Comparison of ENCODE assay signal across 18 cellular contexts in genomic region chr7:154882931-154883474, GRCh38.
DNase-seq lines count a peak whose midpoint lies in the region; ATAC-seq, FAIRE-seq and TF ChIP-seq lines count a peak whose summit lies in the region.
"Had no signal": no experiment of that assay in that cellular context is flagged by ENCODE, and none has a peak within 500 bp of the region (broad histone marks: within the 10 kb centered on the region; RNA-seq: fewer than 3 reads in every experiment).

No MANE protein-coding gene starts in this region.

- H3K18ac ChIP-seq in neuronal stem cell (ENCODE audit: low read length), result no peak overlapping the region

- ATAC-seq in K562, result no peak
- ATAC-seq in HG03469 (IDR thresholded peaks at IDR 0.05; ENCODE audit: unreplicated experiment), result no peak

- H3K36me3 ChIP-seq in K562 (ENCODE audit: control insufficient read depth, insufficient read depth, low read length) (no peaks in the 10 kb centered on the region), neuronal stem cell (replicated peaks in 1 of 2; ENCODE audit: control insufficient read depth in 2 of 2, insufficient read depth in 2 of 2, low read length in 2 of 2) (no peaks in the 10 kb centered on the region), breast epithelium (no peaks in the 10 kb centered on the region)
- H3K36me3 ChIP-seq: BE2C had no signal

- peak overlapping the region; percentile 70 for H3K23ac ChIP-seq in neuronal stem cell (ENCODE audit: low read depth, low read length, poor library complexity)

- TF ChIP-seq POLR2A in K562 (conservative IDR thresholded peaks at IDR 0.05) (no peak), breast epithelium (IDR thresholded peaks at IDR 0.05) (no peak)

- TF ChIP-seq CTCF in K562 (IDR thresholded peaks at IDR 0.05 in 2 of 3, conservative IDR thresholded peaks at IDR 0.05 in 1 of 3; ENCODE audit: insufficient read depth in 2 of 3, low read depth in 1 of 3, low read length in 3 of 3), result no peak
- TF ChIP-seq CTCF in breast epithelium (IDR thresholded peaks at IDR 0.05), result no peak

- H4K8ac ChIP-seq in neuronal stem cell (ENCODE audit: low read depth, low read length), result no peak overlapping the region

- H3K4me2 ChIP-seq in K562 (ENCODE audit: insufficient read depth, low read length) (no peak overlapping the region), neuronal stem cell (ENCODE audit: insufficient read depth, low read length, poor library complexity, severe bottlenecking) (no peak overlapping the region)
- H3K4me2 ChIP-seq: KMS-11 had no signal

- H3K79me2 ChIP-seq in K562 (ENCODE audit: control insufficient read depth, insufficient read depth, low read length), result no peaks in the 10 kb centered on the region

- TF ChIP-seq RAD21 in K562 (CRISPR knock-in tag; conservative IDR thresholded peaks at IDR 0.05 in 1 of 2, IDR thresholded peaks at IDR 0.05 in 1 of 2), result no peak

- H4K91ac ChIP-seq in neuronal stem cell (ENCODE audit: low read depth, low read length, poor library complexity), result no peak overlapping the region

- H2BK12ac ChIP-seq in neuronal stem cell (ENCODE audit: low read length), result no peak overlapping the region

- H3K9me3 ChIP-seq in K562 (replicated peaks; ENCODE audit: control insufficient read depth, insufficient read depth, low read depth, low read length), result peaks cover 15% of the 10 kb centered on the region
- H3K9me3 ChIP-seq in neuronal stem cell (replicated peaks in 1 of 2; ENCODE audit: control insufficient read depth in 2 of 2, insufficient read depth in 1 of 2, low read depth in 1 of 2, low read length in 2 of 2), result peaks cover 0 to 15% of the 10 kb centered on the region in 2 donors
- H3K9me3 ChIP-seq in breast epithelium, result no peaks in the 10 kb centered on the region
- H3K9me3 ChIP-seq: BE2C had no signal

- no peak overlapping the region for H2BK15ac ChIP-seq in neuronal stem cell (ENCODE audit: low read length)

- H2AK5ac ChIP-seq in neuronal stem cell (ENCODE audit: low read depth, low read length), result no peak overlapping the region

- BruUV-seq in K562 (replicated peaks; lab: Mats Ljungman, UMichigan), result no TSS peak

- H3K14ac ChIP-seq in neuronal stem cell (ENCODE audit: low read length), result no peak overlapping the region

- no peak overlapping the region for H2BK120ac ChIP-seq in neuronal stem cell (ENCODE audit: low read depth, low read length)

- CTCF ChIA-PET in K562 (lab: Yijun Ruan, JAX; ENCODE audit: low intra/inter-chr PET ratio), result no interaction called here

- H4K20me1 ChIP-seq in K562 (replicated peaks; ENCODE audit: control insufficient read depth, insufficient read depth, low read length), result no peaks in the 10 kb centered on the region

- H3K27me3 ChIP-seq in K562 (ENCODE audit: control insufficient read depth in 2 of 2, insufficient read depth in 2 of 2, low read length in 2 of 2) (peaks cover 29 to 80% of the 10 kb centered on the region in 2 experiments), neuronal stem cell (ENCODE audit: control insufficient read depth in 3 of 3, insufficient read depth in 3 of 3, low read depth in 1 of 3, low read length in 3 of 3) (peaks cover 0 to 5% (median 5%) of the 10 kb centered on the region in 3 experiments), breast epithelium (peaks cover 0 to 11% of the 10 kb centered on the region in 2 donors)
- H3K27me3 ChIP-seq: BE2C had no signal

- H2AFZ ChIP-seq in K562 (ENCODE audit: low read depth, low read length), result no peak overlapping the region
- H2AFZ ChIP-seq in neuronal stem cell (ENCODE audit: low read length), result no peak overlapping the region

- no peak overlapping the region for H3K9ac ChIP-seq in K562 (ENCODE audit: insufficient read depth in 1 of 2, low read depth in 2 of 2, low read length in 2 of 2)
- peak overlapping the region; percentile 34 for H3K9ac ChIP-seq in neuronal stem cell (ENCODE audit: low read depth, low read length, poor library complexity)
- H3K9ac ChIP-seq: KMS-11 had no signal

- DNase-seq in HTR-8/SVneo (ENCODE audit: insufficient read length, low spot score), result no peak
- no peak for DNase-seq in K562 (ENCODE audit: extremely low read depth in 1 of 4, low spot score in 3 of 4)
- no peak for DNase-seq in neuronal stem cell (ENCODE audit: low spot score)
- no peak for DNase-seq in breast epithelium (ENCODE audit: low spot score in 2 of 2)
- no peak for DNase-seq in foreskin melanocyte
- DNase-seq: ACHN; BE2C; C1 segment of cervical spinal cord; Caco-2; CD4-positive, alpha-beta T cell; GOT3; H9 had no signal

- no peak overlapping the region for H3K27ac ChIP-seq in K562 (ENCODE audit: extremely low read depth, low read depth, low read length)
- no peak overlapping the region for H3K27ac ChIP-seq in neuronal stem cell (replicated peaks; ENCODE audit: low read length)
- H3K27ac ChIP-seq in breast epithelium, result no peak overlapping the region
- H3K27ac ChIP-seq: HL-60, KMS-11 had no signal

- no peak overlapping the region for H3K4ac ChIP-seq in neuronal stem cell (ENCODE audit: low read length)

- H2BK5ac ChIP-seq in neuronal stem cell (ENCODE audit: low read length), result no peak overlapping the region

- no peaks in the 10 kb centered on the region for H3K9me1 ChIP-seq in K562 (ENCODE audit: control insufficient read depth, insufficient read depth, low read length)

- no peak for TF ChIP-seq EP300 in K562 (IDR thresholded peaks at IDR 0.05; ENCODE audit: low read length)

- WGBS in K562 (ENCODE audit: insufficient coverage, low coverage, missing lambda C conversion rate), result 10% methylated on average over 8 of the region's 8 CpGs
- WGBS in neuronal stem cell (ENCODE audit: extremely low coverage in 2 of 2, insufficient read length in 2 of 2, insufficient replicate concordance in 1 of 2), 2 donors, result no CpG with 5 or more reads among the region's 8 CpGs

- POLR2A ChIA-PET in K562 (lab: Yijun Ruan, JAX), result no interaction called here

- H3K79me1 ChIP-seq in neuronal stem cell (ENCODE audit: low read depth, low read length), result no peaks in the 10 kb centered on the region

- intact Hi-C loops in K562 (cut with micrococcal nuclease) (no loop called here), breast epithelium (cut with DNase I; ENCODE audit: low total_unique reads) (no loop called here)

- in situ Hi-C loops in K562 (cut with MboI), result no loop called here

- FAIRE-seq in HTR-8/SVneo (lab: Jason Lieb, UNC) (peak; percentile 95), K562 (lab: Jason Lieb, UNC) (no peak)
- FAIRE-seq: A204.1, D721Med, G401.6 had no signal

- H3K4me1 ChIP-seq in K562 (replicated peaks in 1 of 2; ENCODE audit: control insufficient read depth in 2 of 2, insufficient read depth in 2 of 2, low read length in 2 of 2), result peaks cover 0 to 2% of the 10 kb centered on the region in 2 experiments; a peak in 1 of 5 replicates
- H3K4me1 ChIP-seq in neuronal stem cell (ENCODE audit: control insufficient read depth in 2 of 2, insufficient read depth in 1 of 2, low read depth in 1 of 2, low read length in 2 of 2), result no peaks in the 10 kb centered on the region
- no peaks in the 10 kb centered on the region for H3K4me1 ChIP-seq in breast epithelium
- H3K4me1 ChIP-seq: BE2C, Caco-2 had no signal

- H3K4me3 ChIP-seq in K562 (no peak overlapping the region), neuronal stem cell (ENCODE audit: low read length in 2 of 2) (peak overlapping the region in 1 of 2 donors; percentile 65), breast epithelium (no peak overlapping the region)

TF ChIP-seq in K562, 482 proteins besides CTCF, POLR2A, EP300 and RAD21:
- peak; percentile 8 for TF ChIP-seq PHF20 (IDR thresholded peaks at IDR 0.05; ENCODE audit: partially characterized antibody)
- TF ChIP-seq OTX1 (CRISPR knock-in tag; IDR thresholded peaks at IDR 0.05), result peak; percentile 56; the same call in 1 of the 2 replicates
- TF ChIP-seq POLR2B (IDR thresholded peaks at IDR 0.05; ENCODE audit: low read depth, partially characterized antibody), result no peak
- no peak for TF ChIP-seq HINFP (tag; conservative IDR thresholded peaks at IDR 0.05; ENCODE audit: low read depth)
- TF ChIP-seq FOXJ3 (CRISPR knock-in tag; IDR thresholded peaks at IDR 0.05), result no peak
- TF ChIP-seq DLX4 (CRISPR knock-in tag; IDR thresholded peaks at IDR 0.05), result no peak
- TF ChIP-seq TBL1XR1 (IDR thresholded peaks at IDR 0.05; ENCODE audit: low read length in 2 of 2), result no peak
- TF ChIP-seq TCF15 (CRISPR knock-in tag; IDR thresholded peaks at IDR 0.05), result no peak
- TF ChIP-seq USF1 (CRISPR knock-in tag; IDR thresholded peaks at IDR 0.05), result 0 out of 2 replicates have a peak, but pooled peaks have one; percentile 3
- TF ChIP-seq NFRKB (IDR thresholded peaks at IDR 0.05; ENCODE audit: low read depth), result 0 out of 2 replicates have a peak, but pooled peaks have one; percentile 29
